ENCODE assay signal across 1 cellular context in the genomic region with DNA sequence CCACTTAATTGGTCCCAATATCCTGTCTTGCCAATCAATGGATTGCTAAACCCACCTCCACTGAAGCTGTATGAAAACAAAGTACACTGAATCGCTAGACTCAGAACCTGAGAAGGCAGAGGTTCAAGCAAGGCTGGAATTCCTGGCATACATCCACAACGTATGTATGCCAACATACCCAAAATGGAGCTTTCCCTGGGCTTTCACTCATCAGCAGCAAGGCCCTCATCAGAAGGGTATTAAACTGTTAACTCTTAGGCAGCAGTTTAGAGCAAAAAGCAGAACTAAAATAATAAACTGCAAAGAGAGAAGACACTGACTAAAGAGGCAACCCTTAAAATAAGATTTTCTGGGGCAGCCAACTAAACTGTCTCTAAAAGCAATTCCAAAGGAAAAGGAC.
TF ChIP-seq lines count a peak whose summit lies in the region.

No MANE protein-coding gene starts in this region.

TF ChIP-seq in WTC11, 78 proteins besides CTCF, POLR2A, EP300 and RAD21 (continued from another document):
- TF ChIP-seq ZNF512 (CRISPR knock-in tag; IDR thresholded peaks at IDR 0.05; ENCODE audit: borderline replicate concordance) (no peak), E2F4 (CRISPR knock-in tag; IDR thresholded peaks at IDR 0.05; ENCODE audit: borderline replicate concordance, low read depth) (no peak), FOXP4 (CRISPR knock-in tag; IDR thresholded peaks at IDR 0.05) (no peak), NR3C1 (CRISPR knock-in tag; conservative IDR thresholded peaks at IDR 0.05; ENCODE audit: low read depth) (no peak), ZBTB21 (CRISPR knock-in tag; IDR thresholded peaks at IDR 0.05; ENCODE audit: borderline replicate concordance) (no peak), GABPB1 (CRISPR knock-in tag; IDR thresholded peaks at IDR 0.05) (no peak), TCF7 (CRISPR knock-in tag; IDR thresholded peaks at IDR 0.05; ENCODE audit: low read depth) (no peak), ZNF138 (CRISPR knock-in tag; conservative IDR thresholded peaks at IDR 0.05) (no peak), TEAD1 (CRISPR knock-in tag; IDR thresholded peaks at IDR 0.05) (no peak), CREM (CRISPR knock-in tag; IDR thresholded peaks at IDR 0.05) (no peak)
- TF ChIP-seq, protein P1, sequence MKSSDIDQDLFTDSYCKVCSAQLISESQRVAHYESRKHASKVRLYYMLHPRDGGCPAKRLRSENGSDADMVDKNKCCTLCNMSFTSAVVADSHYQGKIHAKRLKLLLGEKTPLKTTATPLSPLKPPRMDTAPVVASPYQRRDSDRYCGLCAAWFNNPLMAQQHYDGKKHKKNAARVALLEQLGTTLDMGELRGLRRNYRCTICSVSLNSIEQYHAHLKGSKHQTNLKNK (CRISPR knock-in tag; IDR thresholded peaks at IDR 0.05): no peak
